Comparison of ENCODE assay signal across 7 cellular contexts in the genomic region with DNA sequence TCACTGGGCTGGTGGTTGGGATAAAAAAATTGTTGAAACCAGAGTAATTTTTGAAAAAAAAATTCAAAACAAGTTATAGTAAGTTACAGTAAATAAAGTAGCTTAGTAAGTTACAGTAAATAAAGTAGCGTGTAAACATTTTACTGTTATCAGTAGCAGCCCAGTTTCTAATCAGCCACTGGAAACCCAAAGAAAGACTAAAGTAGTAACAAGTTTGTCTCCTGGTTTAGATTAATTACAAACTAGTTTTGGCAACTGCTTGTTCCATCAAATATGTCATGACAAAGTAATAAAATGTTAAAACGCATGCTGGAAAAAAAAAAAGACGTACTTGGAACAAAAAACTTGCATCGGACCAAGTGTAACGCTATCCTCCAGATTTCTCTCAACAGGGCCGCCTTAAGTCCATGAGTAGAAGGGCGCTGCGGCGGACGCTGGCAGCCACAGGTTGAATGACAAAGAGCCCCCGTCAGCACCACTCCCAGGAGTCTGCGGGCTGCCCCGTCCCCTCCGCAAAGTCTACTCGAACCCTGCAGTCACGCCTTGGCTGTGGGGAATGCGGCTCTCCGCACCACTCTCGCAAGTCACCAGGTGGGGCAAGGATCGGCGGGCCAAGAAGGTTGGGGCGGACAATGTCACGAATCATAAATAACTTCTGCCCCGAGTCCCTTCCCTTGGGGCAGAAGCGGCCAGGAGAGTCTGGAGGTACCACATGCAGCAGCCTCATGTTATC. TPM values are rescaled to one million over a fixed set of nuclear protein-coding genes. Genes with fewer than 3 reads are reported as not detected.
DNase-seq lines count a peak whose midpoint lies in the region; ATAC-seq, FAIRE-seq and TF ChIP-seq lines count a peak whose summit lies in the region.

No MANE protein-coding gene starts in this region.

- H3K27ac ChIP-seq in WERI-Rb-1: peak overlapping the region; percentile 94
- peak overlapping the region; percentile 89 for H3K27ac ChIP-seq in caudate nucleus (ENCODE audit: low read depth, low read length)
- peak overlapping the region; percentile 64 to 91 for H3K27ac ChIP-seq in kidney (ENCODE audit: low read depth in 2 of 2, low read length in 2 of 2)

- H3K9me3 ChIP-seq in WERI-Rb-1 (ENCODE audit: severe bottlenecking) (no peaks in the 10 kb centered on the region), kidney (ENCODE audit: control insufficient read depth in 1 of 2, low read length in 2 of 2) (no peaks in the 10 kb centered on the region)

- H3K36me3 ChIP-seq in WERI-Rb-1: peaks cover 5% of the 10 kb centered on the region
- H3K36me3 ChIP-seq in kidney (ENCODE audit: control insufficient read depth in 1 of 2, insufficient read depth in 2 of 2, low read length in 2 of 2): no peaks in the 10 kb centered on the region

- peaks cover 3 to 4% of the 10 kb centered on the region in 2 donors for H3K4me1 ChIP-seq in kidney (ENCODE audit: control insufficient read depth in 1 of 2, insufficient read depth in 1 of 2, low read depth in 1 of 2, low read length in 2 of 2)

- DNase-seq in NCI-H146 treated with DMSO at 0.1 percent for 48 hours (lab: John Stamatoyannopoulos, UW; ENCODE audit: unreplicated experiment): peak; percentile 73
- DNase-seq in WERI-Rb-1: peak; percentile 68
- DNase-seq in caudate nucleus (lab: John Stamatoyannopoulos, UW): peak in 38 of 61 donors; percentile 9 to 76 (median 48)
- DNase-seq in kidney: peak; percentile 78
- DNase-seq in stimulated activated CD4-positive, alpha-beta T cell treated with anti-CD3 and anti-CD28 coated beads, Interleukin-1b, Interleukin-23, amount 100 ng/mL, for 4 hours (ENCODE audit: low read depth in 2 of 2): peak; percentile 34 to 40

- H3K4me3 ChIP-seq in WERI-Rb-1 (ENCODE audit: low read depth, low read length) (peak overlapping the region; percentile 80), kidney (ENCODE audit: low read length in 2 of 2) (peak overlapping the region; percentile 73 to 81)

- no peak for FAIRE-seq in kidney (lab: Jason Lieb, UNC)

- TF ChIP-seq CTCF in WERI-Rb-1 (IDR thresholded peaks at IDR 0.05; ENCODE audit: low read depth, low read length): no peak
- no peak for TF ChIP-seq CTCF in kidney (IDR thresholded peaks at IDR 0.05; ENCODE audit: borderline replicate concordance, extremely low read depth, insufficient read depth)

- intact Hi-C loops in kidney (cut with DNase I): no loop called here

- H3K9ac ChIP-seq in kidney (ENCODE audit: low read length in 2 of 2): peak overlapping the region in 1 of 2 donors; percentile 53

- no peaks in the 10 kb centered on the region for H3K27me3 ChIP-seq in WERI-Rb-1 (ENCODE audit: insufficient read depth, low read depth, severe bottlenecking)

- ATAC-seq in GM18498 (IDR thresholded peaks at IDR 0.05; ENCODE audit: unreplicated experiment) (peak; percentile 21), HG02798 (IDR thresholded peaks at IDR 0.05; ENCODE audit: poor library complexity, unreplicated experiment) (peak; percentile 20)

RNA-seq across cellular contexts. Expression of gene SLC16A1, which starts 0.9 kb away (rescaled TPM):
- 8.7 TPM for total RNA-seq in kidney
- polyA plus RNA-seq in kidney (ENCODE audit: insufficient read depth, low read depth, low replicate concordance): 9.7 TPM

Comparison
In these comparisons a context has a peak if more than half of its experiments do, and no peak if none do; other contexts are left out.
1. Peak in every context shown above with its lines: DNase-seq, ATAC-seq, H3K4me3 ChIP-seq and H3K27ac ChIP-seq.